Comparison of ENCODE assay signal across 9 cellular contexts in the genomic region with DNA sequence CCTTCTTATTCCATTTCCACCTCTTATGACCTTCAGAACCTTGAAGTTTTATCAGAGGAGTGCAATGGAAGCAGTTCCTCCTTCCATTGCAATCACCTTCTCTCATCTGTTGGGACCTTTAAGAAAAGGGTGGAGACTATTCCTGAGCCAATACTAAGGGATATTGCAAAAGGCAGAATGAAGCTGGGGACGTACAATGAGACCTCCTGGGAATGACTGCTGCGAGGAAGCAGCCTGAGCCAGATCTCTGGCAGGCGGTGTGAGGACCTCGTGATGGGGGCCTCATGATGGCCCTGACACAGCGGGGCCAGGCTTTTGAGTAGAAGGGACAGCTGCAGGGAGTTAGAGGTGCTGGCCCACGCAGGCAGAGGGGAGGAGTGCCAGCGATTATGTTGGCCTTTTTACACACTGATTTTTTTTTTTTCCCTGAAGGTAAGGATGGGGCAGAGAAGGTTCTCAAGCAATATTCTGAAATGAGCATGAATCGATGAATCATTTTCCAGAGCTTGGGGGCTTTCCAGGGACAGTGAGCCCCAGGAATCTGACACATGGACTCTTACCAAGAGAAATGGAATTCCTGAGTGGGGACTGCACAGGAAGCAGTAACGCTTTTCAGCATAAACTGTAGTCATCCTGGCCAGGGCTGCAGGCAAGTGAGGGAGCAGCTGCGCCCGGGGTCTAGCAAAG. TPM values are rescaled to one million over a fixed set of nuclear protein-coding genes. Genes with fewer than 3 reads are reported as not detected.
DNase-seq lines count a peak whose midpoint lies in the region; ATAC-seq and TF ChIP-seq lines count a peak whose summit lies in the region.
"Had no signal": no experiment of that assay in that cellular context is flagged by ENCODE, and none has a peak within 500 bp of the region (broad histone marks: within the 10 kb centered on the region; RNA-seq: fewer than 3 reads in every experiment).

No MANE protein-coding gene starts in this region.

- no peak for TF ChIP-seq POLR2A in body of pancreas (IDR thresholded peaks at IDR 0.05)

- H3K36me3 ChIP-seq in body of pancreas (replicated peaks in 1 of 2; ENCODE audit: insufficient read depth in 1 of 2, low read depth in 2 of 2) (no peaks in the 10 kb centered on the region), right atrium auricular region (no peaks in the 10 kb centered on the region), skeletal muscle tissue (ENCODE audit: control insufficient read depth in 3 of 3, insufficient read depth in 3 of 3, low read length in 3 of 3) (no peaks in the 10 kb centered on the region)

- H3K27me3 ChIP-seq in body of pancreas (no peaks in the 10 kb centered on the region), right atrium auricular region (no peaks in the 10 kb centered on the region), skeletal muscle tissue (ENCODE audit: control insufficient read depth in 3 of 3, insufficient read depth in 3 of 3, low read length in 3 of 3) (no peaks in the 10 kb centered on the region)

- H3K9ac ChIP-seq in skeletal muscle tissue (ENCODE audit: low read depth in 1 of 3, low read length in 3 of 3): peak overlapping the region in 2 of 3 donors; percentile 25 to 50

- H3K9me3 ChIP-seq in body of pancreas: no peaks in the 10 kb centered on the region
- no peaks in the 10 kb centered on the region for H3K9me3 ChIP-seq in right atrium auricular region
- no peaks in the 10 kb centered on the region for H3K9me3 ChIP-seq in skeletal muscle tissue (ENCODE audit: control insufficient read depth in 3 of 3, low read length in 3 of 3)

- intact Hi-C loops in body of pancreas (cut with DNase I): no loop called here

- peaks cover 8% of the 10 kb centered on the region for H3K4me1 ChIP-seq in body of pancreas
- peaks cover 0 to 10% of the 10 kb centered on the region in 2 donors for H3K4me1 ChIP-seq in right atrium auricular region
- peaks cover 35 to 39% (median 37%) of the 10 kb centered on the region in 3 donors for H3K4me1 ChIP-seq in skeletal muscle tissue (ENCODE audit: control insufficient read depth in 3 of 3, insufficient read depth in 3 of 3, low read length in 3 of 3)

- peak; percentile 62 for ATAC-seq in body of pancreas
- ATAC-seq in HG03442 (IDR thresholded peaks at IDR 0.05; ENCODE audit: unreplicated experiment): no peak
- no peak for ATAC-seq in GM18870 (IDR thresholded peaks at IDR 0.05; ENCODE audit: unreplicated experiment)

- H3K4me3 ChIP-seq in HFF-Myc (replicated peaks; ENCODE audit: low read depth, low read length): no peak overlapping the region
- no peak overlapping the region for H3K4me3 ChIP-seq in body of pancreas
- H3K4me3 ChIP-seq in right atrium auricular region: no peak overlapping the region
- H3K4me3 ChIP-seq in skeletal muscle tissue (ENCODE audit: low read length in 3 of 3): peak overlapping the region; percentile 9 to 32 (median 29)

- peak overlapping the region in 1 of 4 donors; percentile 35 for H3K27ac ChIP-seq in body of pancreas
- H3K27ac ChIP-seq in right atrium auricular region: peak overlapping the region in 1 of 2 donors; percentile 40
- peak overlapping the region; percentile 52 for H3K27ac ChIP-seq in skeletal muscle tissue (ENCODE audit: low read depth, low read length)
- H3K27ac ChIP-seq: VCaP had no signal

- TF ChIP-seq CTCF in HFF-Myc (IDR thresholded peaks at IDR 0.05; ENCODE audit: low read depth, low read length, missing control alignments) (no peak), body of pancreas (IDR thresholded peaks at IDR 0.05) (no peak), right atrium auricular region (IDR thresholded peaks at IDR 0.05) (no peak), GM20000 (IDR thresholded peaks at IDR 0.05; ENCODE audit: extremely low read depth, missing control alignments) (no peak)

- WGBS in body of pancreas, 2 donors: 52 to 56% methylated on average over 11 of the region's 11 CpGs

- DNase-seq in HFF-Myc (ENCODE audit: extremely low read depth, low read depth) (peak; percentile 66), body of pancreas (peak in 1 of 4 donors; percentile 31), right atrium auricular region (ENCODE audit: low spot score) (peak; percentile 71), SKM-1 (lab: John Stamatoyannopoulos, UW; ENCODE audit: unreplicated experiment) (no peak), GM20000 (ENCODE audit: low spot score) (no peak)

RNA-seq across cellular contexts. Expression of gene LAPTM4A, which starts 40.0 kb away (rescaled TPM):
- total RNA-seq in body of pancreas: 100 to 1,000 TPM in 1 of 2 donors, 10 to 100 TPM in 1; 39.9 to 100 TPM
- total RNA-seq in right atrium auricular region: 100 to 1,000 TPM; 145 TPM
- total RNA-seq in skeletal muscle tissue: 269 TPM

Comparison
In these comparisons a context has a peak if more than half of its experiments do, and no peak if none do; other contexts are left out.
1. DNase-seq: peak in HFF-Myc (single experiment) and right atrium auricular region (single experiment); none in SKM-1 (single experiment) and GM20000 (single experiment).
2. H3K4me3 ChIP-seq: peak in skeletal muscle tissue (3 of 3); none in HFF-Myc (single experiment), body of pancreas (0 of 2) and right atrium auricular region (0 of 2).